In genomic region chr13:102870677-102871415, GRCh38 we compare ENCODE assay signal across 2 cellular contexts.
TF ChIP-seq lines count a peak whose summit lies in the region.

No MANE protein-coding gene starts in this region.

TF ChIP-seq in GM23338, 12 proteins besides CTCF, POLR2A, EP300 and RAD21 (continued from another document):
- no peak for TF ChIP-seq EZH2 (IDR thresholded peaks at IDR 0.05; ENCODE audit: low read depth, unreplicated experiment)
- TF ChIP-seq STAT1 (IDR thresholded peaks at IDR 0.05; ENCODE audit: unreplicated experiment): no peak
- TF ChIP-seq ZNF114 (CRISPR knock-in tag; IDR thresholded peaks at IDR 0.05): no peak
- TF ChIP-seq ZNF462 (CRISPR knock-in tag; IDR thresholded peaks at IDR 0.05): no peak
- TF ChIP-seq REST (IDR thresholded peaks at IDR 0.05; ENCODE audit: unreplicated experiment): no peak

TF ChIP-seq in K562, 482 proteins besides CTCF, POLR2A, EP300 and RAD21 (continued from another document):
- TF ChIP-seq ZBTB9 (CRISPR knock-in tag; IDR thresholded peaks at IDR 0.05): no peak
- no peak for TF ChIP-seq CC2D1A (IDR thresholded peaks at IDR 0.05)
- TF ChIP-seq SP2 (IDR thresholded peaks at IDR 0.05; ENCODE audit: extremely low read depth, low read depth, low read length, poor library complexity, severe bottlenecking): no peak
- TF ChIP-seq SUPT5H (IDR thresholded peaks at IDR 0.05): no peak
- TF ChIP-seq MEF2A (IDR thresholded peaks at IDR 0.05; ENCODE audit: control insufficient read depth, low read depth, low read length): no peak
- TF ChIP-seq ZNF232 (CRISPR knock-in tag; IDR thresholded peaks at IDR 0.05): no peak
- TF ChIP-seq MAFK (IDR thresholded peaks at IDR 0.05; ENCODE audit: low read length): no peak
- no peak for TF ChIP-seq ZKSCAN8 (CRISPR knock-in tag; IDR thresholded peaks at IDR 0.05)
- no peak for TF ChIP-seq ZFP36 (IDR thresholded peaks at IDR 0.05; ENCODE audit: low read depth, low read length, partially characterized antibody)
- no peak for TF ChIP-seq ZNF586 (CRISPR knock-in tag; conservative IDR thresholded peaks at IDR 0.05)
- TF ChIP-seq ZFPM2 (CRISPR knock-in tag; IDR thresholded peaks at IDR 0.05): no peak
